Comparison of ENCODE assay signal across 9 cellular contexts in genomic region chr6:37679539-37680476, GRCh38. TPM values are rescaled to one million over a fixed set of nuclear protein-coding genes. Genes with fewer than 3 reads are reported as not detected.
DNase-seq lines count a peak whose midpoint lies in the region; ATAC-seq and TF ChIP-seq lines count a peak whose summit lies in the region.
"Had no signal": no experiment of that assay in that cellular context is flagged by ENCODE, and none has a peak within 500 bp of the region (broad histone marks: within the 10 kb centered on the region; RNA-seq: fewer than 3 reads in every experiment).

No MANE protein-coding gene starts in this region.

- in situ Hi-C loops in GM13976 (cut with MboI; ENCODE audit: low sequenced_read_pairs, unreplicated experiment), result loop anchor here (10.0 to 25.0 kb wide), 2 partner anchors 55 to 193 kb away; partner anchors contain the start of gene CCDC167

- H3K36me3 Mint-ChIP-seq in glutamatergic neuron (ENCODE audit: unreplicated experiment), result no peaks in the 10 kb centered on the region

- ATAC-seq in GM21360 (IDR thresholded peaks at IDR 0.05; ENCODE audit: unreplicated experiment), result peak; percentile 65
- peak; percentile 76 for ATAC-seq in HG03460 (IDR thresholded peaks at IDR 0.05; ENCODE audit: unreplicated experiment)
- ATAC-seq: Right ventricle myocardium inferior had no signal

- peaks cover 5% of the 10 kb centered on the region for H3K9me3 Mint-ChIP-seq in glutamatergic neuron (ENCODE audit: unreplicated experiment)

- no peak for TF ChIP-seq CTCF in GM13976 (IDR thresholded peaks at IDR 0.05; ENCODE audit: borderline replicate concordance, control extremely low read depth, extremely low read depth, insufficient read depth, missing control alignments)
- TF ChIP-seq CTCF in glutamatergic neuron (IDR thresholded peaks at IDR 0.05; ENCODE audit: partially characterized antibody, unreplicated experiment), result no peak

- DNase-seq in GM13976 (ENCODE audit: low spot score), result peak; percentile 91
- no peak for DNase-seq in glutamatergic neuron
- no peak for DNase-seq in dedifferentiated amniotic fluid mesenchymal stem cell (ENCODE audit: extremely low spot score)
- DNase-seq in SHP77 treated with DMSO at 0.1 percent for 48 hours (lab: John Stamatoyannopoulos, UW), result no peak
- no peak for DNase-seq in NCI-H146 treated with DMSO at 0.1 percent for 48 hours (lab: John Stamatoyannopoulos, UW; ENCODE audit: unreplicated experiment)
- no peak for DNase-seq in DMS153 (lab: John Stamatoyannopoulos, UW)

- H3K27ac Mint-ChIP-seq in glutamatergic neuron (ENCODE audit: unreplicated experiment), result no peak overlapping the region

- peak overlapping the region; percentile 38 for H3K4me3 Mint-ChIP-seq in glutamatergic neuron (ENCODE audit: unreplicated experiment)

- peaks cover 9% of the 10 kb centered on the region for H3K27me3 Mint-ChIP-seq in glutamatergic neuron (ENCODE audit: unreplicated experiment)

- peaks cover 57% of the 10 kb centered on the region for H3K4me1 Mint-ChIP-seq in glutamatergic neuron (ENCODE audit: low read depth, unreplicated experiment)

RNA-seq across cellular contexts. Expression of gene MDGA1, which starts 17.9 kb away (rescaled TPM):
- 908 TPM for total RNA-seq in glutamatergic neuron (ENCODE audit: unreplicated experiment)
